In the genomic region with DNA sequence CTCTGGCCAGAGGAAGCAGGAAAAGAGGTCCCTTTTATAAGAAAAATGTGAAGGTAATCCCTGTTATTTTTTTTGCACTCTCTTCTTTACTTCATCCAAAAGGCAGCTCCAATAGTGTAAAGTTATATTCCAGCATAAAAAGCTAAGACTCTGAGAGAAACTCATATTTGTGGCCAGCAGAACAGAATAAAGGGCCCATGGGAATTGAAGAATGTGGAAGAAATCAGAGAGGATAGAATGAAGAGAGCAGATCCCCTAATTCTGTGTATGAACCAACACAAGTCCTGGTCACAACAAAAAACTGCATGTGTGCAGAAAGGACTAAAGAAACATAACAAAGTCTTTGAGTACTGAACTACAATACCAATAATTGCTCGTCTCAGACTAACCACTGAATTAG, we compare ENCODE assay signal across 29 cellular contexts. TPM values are rescaled to one million over a fixed set of nuclear protein-coding genes. Genes with fewer than 3 reads are reported as not detected.
"Had no signal": no experiment of that assay in that cellular context is flagged by ENCODE, and none has a peak within 500 bp of the region (broad histone marks: within the 10 kb centered on the region; RNA-seq: fewer than 3 reads in every experiment).

No MANE protein-coding gene starts in this region.

- H3K27me3 ChIP-seq: colonic mucosa, esophagus muscularis mucosa, neutrophil, pancreas, right atrium auricular region, thyroid gland, upper lobe of right lung had no signal

- H3K4me3 ChIP-seq: colonic mucosa, dorsolateral prefrontal cortex, esophagus muscularis mucosa, pancreas, psoas muscle, right atrium auricular region, thyroid gland, upper lobe of right lung had no signal

- H3K9me3 ChIP-seq: colonic mucosa, esophagus muscularis mucosa, neutrophil, pancreas, psoas muscle, right atrium auricular region, thyroid gland, upper lobe of right lung had no signal

- H3K36me3 ChIP-seq: colonic mucosa, esophagus muscularis mucosa, neutrophil, pancreas, right atrium auricular region, thyroid gland, upper lobe of right lung had no signal

- H3K27ac ChIP-seq: colonic mucosa, dorsolateral prefrontal cortex, esophagus muscularis mucosa, neutrophil, pancreas, psoas muscle, right atrium auricular region, thyroid gland, upper lobe of right lung, VCaP had no signal

- H3K4me1 Mint-ChIP-seq: activated CD4-positive, alpha-beta memory T cell treated with anti-CD3 and anti-CD28 coated beads, Interleukin-2, amount 10 ng/mL, durations not matched to agents 7 days and 5 days; activated CD4-positive, alpha-beta T cell treated with anti-CD3 and anti-CD28 coated beads, Interleukin-2, amount 10 ng/mL, durations not matched to agents 24 days and 14 days; activated naive CD4-positive, alpha-beta T cell treated with anti-CD3 and anti-CD28 coated beads, Interleukin-2, amount 10 ng/mL, durations not matched to agents 7 days and 5 days; brain; nephron; T-cell had no signal

- DNase-seq: activated CD4-positive, alpha-beta memory T cell treated with anti-CD3 and anti-CD28 coated beads, Interleukin-2, amount 10 ng/mL, durations not matched to agents 7 days and 5 days; activated CD4-positive, alpha-beta T cell treated with anti-CD3 and anti-CD28 coated beads, Interleukin-2, amount 10 ng/mL, durations not matched to agents 24 days and 14 days; activated effector memory CD4-positive, alpha-beta T cell treated with anti-CD3 and anti-CD28 coated beads, Interleukin-2, amount 50 U/mL, for 16 hours; activated naive CD4-positive, alpha-beta T cell treated with anti-CD3 and anti-CD28 coated beads, Interleukin-2, amount 10 ng/mL, durations not matched to agents 7 days and 5 days; anterior cingulate cortex; central memory CD4-positive, alpha-beta T cell; colonic mucosa; dorsolateral prefrontal cortex; effector memory CD8-positive, alpha-beta T cell; foreskin melanocyte; hypothalamus; left ventricle myocardium superior; mammary epithelial cell; midbrain; pancreas; psoas muscle; stimulated activated CD4-positive, alpha-beta T cell treated with anti-CD3 and anti-CD28 coated beads, Interleukin-1b, Interleukin-23, amount 100 ng/mL, for 48 hours; substantia nigra; T-cell; thyroid gland; upper lobe of right lung had no signal

- H3K4me3 Mint-ChIP-seq: activated CD4-positive, alpha-beta memory T cell treated with anti-CD3 and anti-CD28 coated beads, Interleukin-2, amount 10 ng/mL, durations not matched to agents 7 days and 5 days; activated CD4-positive, alpha-beta T cell treated with anti-CD3 and anti-CD28 coated beads, Interleukin-2, amount 10 ng/mL, durations not matched to agents 24 days and 14 days; activated naive CD4-positive, alpha-beta T cell treated with anti-CD3 and anti-CD28 coated beads, Interleukin-2, amount 10 ng/mL, durations not matched to agents 7 days and 5 days; brain; effector memory CD8-positive, alpha-beta T cell; nephron; stimulated activated naive CD8-positive, alpha-beta T cell treated with anti-CD3 and anti-CD28 coated beads, Interleukin-15, Interleukin-2, amounts not matched to agents 100 ng/mL and 50 ng/mL, for 24 hours; T-cell; T-helper 2 cell treated with Interferon-gamma antibody and Interleukin-4, amounts not matched to agents 5 μg/mL and 100 μg/mL, for 36 hours had no signal

- H3K9me3 Mint-ChIP-seq: activated CD4-positive, alpha-beta memory T cell treated with anti-CD3 and anti-CD28 coated beads, Interleukin-2, amount 10 ng/mL, durations not matched to agents 7 days and 5 days; activated CD4-positive, alpha-beta T cell treated with anti-CD3 and anti-CD28 coated beads, Interleukin-2, amount 10 ng/mL, durations not matched to agents 24 days and 14 days; activated naive CD4-positive, alpha-beta T cell treated with anti-CD3 and anti-CD28 coated beads, Interleukin-2, amount 10 ng/mL, durations not matched to agents 7 days and 5 days; brain; effector memory CD8-positive, alpha-beta T cell; stimulated activated naive CD8-positive, alpha-beta T cell treated with anti-CD3 and anti-CD28 coated beads, Interleukin-15, Interleukin-2, amounts not matched to agents 100 ng/mL and 50 ng/mL, for 24 hours; T-helper 2 cell treated with Interferon-gamma antibody and Interleukin-4, amounts not matched to agents 5 μg/mL and 100 μg/mL, for 36 hours had no signal

- H3K27me3 Mint-ChIP-seq: activated CD4-positive, alpha-beta memory T cell treated with anti-CD3 and anti-CD28 coated beads, Interleukin-2, amount 10 ng/mL, durations not matched to agents 7 days and 5 days; activated CD4-positive, alpha-beta T cell treated with anti-CD3 and anti-CD28 coated beads, Interleukin-2, amount 10 ng/mL, durations not matched to agents 24 days and 14 days; activated naive CD4-positive, alpha-beta T cell treated with anti-CD3 and anti-CD28 coated beads, Interleukin-2, amount 10 ng/mL, durations not matched to agents 7 days and 5 days; brain; effector memory CD8-positive, alpha-beta T cell; stimulated activated naive CD8-positive, alpha-beta T cell treated with anti-CD3 and anti-CD28 coated beads, Interleukin-15, Interleukin-2, amounts not matched to agents 100 ng/mL and 50 ng/mL, for 24 hours; T-cell had no signal

- H3K4me1 ChIP-seq: colonic mucosa, esophagus muscularis mucosa, pancreas, psoas muscle, right atrium auricular region, thyroid gland, upper lobe of right lung had no signal

- H3K36me3 Mint-ChIP-seq: activated naive CD4-positive, alpha-beta T cell treated with anti-CD3 and anti-CD28 coated beads, Interleukin-2, amount 10 ng/mL, durations not matched to agents 7 days and 5 days; T-cell had no signal

- H3K27ac Mint-ChIP-seq: activated CD4-positive, alpha-beta memory T cell treated with anti-CD3 and anti-CD28 coated beads, Interleukin-2, amount 10 ng/mL, durations not matched to agents 7 days and 5 days; activated CD4-positive, alpha-beta T cell treated with anti-CD3 and anti-CD28 coated beads, Interleukin-2, amount 10 ng/mL, durations not matched to agents 24 days and 14 days; activated naive CD4-positive, alpha-beta T cell treated with anti-CD3 and anti-CD28 coated beads, Interleukin-2, amount 10 ng/mL, durations not matched to agents 7 days and 5 days; brain; effector memory CD8-positive, alpha-beta T cell; nephron; stimulated activated naive CD8-positive, alpha-beta T cell treated with anti-CD3 and anti-CD28 coated beads, Interleukin-15, Interleukin-2, amounts not matched to agents 100 ng/mL and 50 ng/mL, for 24 hours; T-cell; T-helper 2 cell treated with Interferon-gamma antibody and Interleukin-4, amounts not matched to agents 5 μg/mL and 100 μg/mL, for 36 hours had no signal

RNA-seq across cellular contexts. Expression of a gene that starts 22.3 kb away (rescaled TPM):
- total RNA-seq: activated CD4-positive, alpha-beta T cell treated with anti-CD3 and anti-CD28 coated beads, Interleukin-2, amount 10 ng/mL, durations not matched to agents 24 days and 14 days had no signal
